ENCODE assay signal across 20 cellular contexts in genomic region chr3:182808041-182808765, GRCh38. TPM values are rescaled to one million over a fixed set of nuclear protein-coding genes. Genes with fewer than 3 reads are reported as not detected.
DNase-seq lines count a peak whose midpoint lies in the region; ATAC-seq, FAIRE-seq and TF ChIP-seq lines count a peak whose summit lies in the region.
"Had no signal": no experiment of that assay in that cellular context is flagged by ENCODE, and none has a peak within 500 bp of the region (broad histone marks: within the 10 kb centered on the region; RNA-seq: fewer than 3 reads in every experiment).

No MANE protein-coding gene starts in this region.

- H3K27me3 ChIP-seq in K562 (ENCODE audit: control insufficient read depth in 2 of 2, insufficient read depth in 2 of 2, low read length in 2 of 2) (no peaks in the 10 kb centered on the region), Caco-2 (replicated peaks; ENCODE audit: control insufficient read depth, insufficient read depth, low read length) (no peaks in the 10 kb centered on the region), foreskin keratinocyte (no peaks in the 10 kb centered on the region), MG63 (no peaks in the 10 kb centered on the region)

- H3K4me2 ChIP-seq in K562 (ENCODE audit: insufficient read depth, low read length) = no peak overlapping the region

- 43% methylated on average over 3 of the region's 3 CpGs for WGBS in K562 (ENCODE audit: insufficient coverage, low coverage, missing lambda C conversion rate)

- BruUV-seq in K562 (replicated peaks; lab: Mats Ljungman, UMichigan) = no TSS peak
- no TSS peak for BruUV-seq in Caco-2 (replicated peaks; lab: Mats Ljungman, UMichigan)

- H3K36me3 ChIP-seq in HEK293 (ENCODE audit: control insufficient read depth in 2 of 2, insufficient read depth in 1 of 2, low read length in 2 of 2) (no peaks in the 10 kb centered on the region), K562 (ENCODE audit: control insufficient read depth, insufficient read depth, low read length) (no peaks in the 10 kb centered on the region; the same call in 2 of the 3 replicates), Caco-2 (ENCODE audit: control insufficient read depth, insufficient read depth, low read length) (no peaks in the 10 kb centered on the region), MG63 (no peaks in the 10 kb centered on the region)

- peak; percentile 32 for ATAC-seq in K562
- no peak for ATAC-seq in foreskin keratinocyte

- 0 out of 2 replicates have a peak, but pooled peaks cover 3% of the 10 kb centered on the region for H4K20me1 ChIP-seq in K562 (replicated peaks; ENCODE audit: control insufficient read depth, insufficient read depth, low read length)

- no peak for TF ChIP-seq CTCF in HEK293 (tag by site-specific recombination; IDR thresholded peaks at IDR 0.05)
- TF ChIP-seq CTCF in K562 (IDR thresholded peaks at IDR 0.05 in 2 of 3, conservative IDR thresholded peaks at IDR 0.05 in 1 of 3; ENCODE audit: insufficient read depth in 2 of 3, low read depth in 1 of 3, low read length in 3 of 3) = no peak
- no peak for TF ChIP-seq CTCF in progenitor cell of endocrine pancreas (IDR thresholded peaks at IDR 0.05; ENCODE audit: unreplicated experiment)
- TF ChIP-seq CTCF in Caco-2 (IDR thresholded peaks at IDR 0.05; ENCODE audit: insufficient read depth in 1 of 2, low read depth in 1 of 2, low read length in 1 of 2, severe bottlenecking in 1 of 2, unreplicated experiment in 1 of 2) = no peak
- TF ChIP-seq CTCF in foreskin keratinocyte (conservative IDR thresholded peaks at IDR 0.05) = no peak

- no peak for TF ChIP-seq POLR2A in K562 (conservative IDR thresholded peaks at IDR 0.05)

- H3K27ac ChIP-seq in HEK293 (ENCODE audit: extremely low read depth, low read depth, low read length) (no peak overlapping the region), K562 (ENCODE audit: extremely low read depth, low read depth, low read length) (peak overlapping the region; percentile 22; the same call in 2 of the 3 replicates), foreskin keratinocyte (no peak overlapping the region)

- DNase-seq in EL (peak; percentile 31), K562 (ENCODE audit: extremely low read depth in 1 of 4, low spot score in 3 of 4) (no peak), progenitor cell of endocrine pancreas (ENCODE audit: low spot score, unreplicated experiment) (no peak), Caco-2 (no peak), foreskin keratinocyte (no peak), MG63 (no peak)
- DNase-seq: ACHN; CD4-positive, CD25-positive, alpha-beta regulatory T cell; DMS79 treated with DMSO at 0.1 percent for 48 hours; GDM1; MV-4-11; NCI-H1417; NCI-H187 treated with DMSO at 0.1 percent for 48 hours; NCI-H446 treated with DMSO at 0.1 percent for 48 hours; NK-92 treated with Interleukin-12 subunit alpha and Interleukin-12 subunit beta, amount 100 ng/mL, for 24 hours; SIG-M5 had no signal

- H3K36me3 Mint-ChIP-seq in progenitor cell of endocrine pancreas (ENCODE audit: insufficient read depth) = peaks cover 4% of the 10 kb centered on the region
- no peaks in the 10 kb centered on the region for H3K36me3 Mint-ChIP-seq in Caco-2 (ENCODE audit: insufficient read depth, unreplicated experiment)

- H3K79me2 ChIP-seq in K562 (ENCODE audit: control insufficient read depth, insufficient read depth, low read length) = peaks cover 99% of the 10 kb centered on the region

- no peak overlapping the region; a peak in 1 of 4 replicates for H3K9ac ChIP-seq in K562 (ENCODE audit: insufficient read depth in 1 of 2, low read depth in 2 of 2, low read length in 2 of 2)

- peaks cover 3% of the 10 kb centered on the region for H3K9me3 Mint-ChIP-seq in progenitor cell of endocrine pancreas (ENCODE audit: low read depth)
- no peaks in the 10 kb centered on the region for H3K9me3 Mint-ChIP-seq in Caco-2 (ENCODE audit: unreplicated experiment)
- H3K9me3 Mint-ChIP-seq: CD4-positive, CD25-positive, alpha-beta regulatory T cell; IgD-negative memory B cell had no signal

- no peak for TF ChIP-seq RAD21 in K562 (CRISPR knock-in tag; conservative IDR thresholded peaks at IDR 0.05 in 1 of 2, IDR thresholded peaks at IDR 0.05 in 1 of 2)

- H3K4me1 ChIP-seq in HEK293 (ENCODE audit: control insufficient read depth, insufficient read depth, low read length) = peaks cover 6% of the 10 kb centered on the region
- peaks cover 13 to 46% of the 10 kb centered on the region in 2 experiments for H3K4me1 ChIP-seq in K562 (replicated peaks in 1 of 2; ENCODE audit: control insufficient read depth in 2 of 2, insufficient read depth in 2 of 2, low read length in 2 of 2)
- H3K4me1 ChIP-seq in Caco-2 = peaks cover 10% of the 10 kb centered on the region; the same call in 1 of the 2 replicates
- no peaks in the 10 kb centered on the region for H3K4me1 ChIP-seq in foreskin keratinocyte

- intact Hi-C loops in K562 (cut with micrococcal nuclease) (no loop called here), Caco-2 (cut with micrococcal nuclease; ENCODE audit: unreplicated experiment) (no loop called here)

- POLR2A ChIA-PET in HEK293 (lab: Yijun Ruan, JAX) (no interaction called here), K562 (lab: Yijun Ruan, JAX) (interaction anchor here (1.0 to 1.9 kb wide), 4 partner anchors 9 to 14 kb away, joined by 4 to 5 read pairs (median 4); no protein-coding TSS in a partner anchor), Caco-2 (lab: Charles Lee) (no interaction called here)

- in situ Hi-C loops in K562 (cut with MboI) = no loop called here

- CTCF ChIA-PET in HEK293 (lab: Yijun Ruan, JAX) (no interaction called here), K562 (lab: Yijun Ruan, JAX; ENCODE audit: low intra/inter-chr PET ratio) (no interaction called here), Caco-2 (lab: Charles Lee) (no interaction called here)

- H3K27ac Mint-ChIP-seq in progenitor cell of endocrine pancreas = peak overlapping the region; percentile 14
- H3K27ac Mint-ChIP-seq in Caco-2 (ENCODE audit: unreplicated experiment) = no peak overlapping the region
- H3K27ac Mint-ChIP-seq: CD4-positive, CD25-positive, alpha-beta regulatory T cell; IgD-negative memory B cell had no signal

- H3K9me1 ChIP-seq in K562 (ENCODE audit: control insufficient read depth, insufficient read depth, low read length) = no peaks in the 10 kb centered on the region

- no peak for FAIRE-seq in K562 (lab: Jason Lieb, UNC)
- FAIRE-seq: GM12892, H1 had no signal

- H3K4me3 ChIP-seq in HEK293 (ENCODE audit: low read depth, low read length) (no peak overlapping the region), K562 (no peak overlapping the region), Caco-2 (ENCODE audit: low read depth, low read length) (no peak overlapping the region), MG63 (no peak overlapping the region)

- no peak for TF ChIP-seq EP300 in K562 (IDR thresholded peaks at IDR 0.05; ENCODE audit: low read length)

- H3K27me3 Mint-ChIP-seq in progenitor cell of endocrine pancreas (no peaks in the 10 kb centered on the region), Caco-2 (ENCODE audit: insufficient read depth, unreplicated experiment) (no peaks in the 10 kb centered on the region)
- H3K27me3 Mint-ChIP-seq: CD4-positive, CD25-positive, alpha-beta regulatory T cell; IgD-negative memory B cell had no signal

- H3K4me3 Mint-ChIP-seq in progenitor cell of endocrine pancreas (ENCODE audit: low read depth) (no peak overlapping the region), Caco-2 (ENCODE audit: unreplicated experiment) (no peak overlapping the region)
- H3K4me3 Mint-ChIP-seq: IgD-negative memory B cell had no signal

- H3K4me1 Mint-ChIP-seq in progenitor cell of endocrine pancreas (ENCODE audit: low read depth) = peaks cover 10% of the 10 kb centered on the region
- peaks cover 7% of the 10 kb centered on the region for H3K4me1 Mint-ChIP-seq in Caco-2 (ENCODE audit: low read depth, unreplicated experiment)

- H2AFZ ChIP-seq in K562 (ENCODE audit: low read depth, low read length) = no peak overlapping the region

- H3K9me3 ChIP-seq in HEK293 (ENCODE audit: control insufficient read depth, insufficient read depth, low read depth, low read length) (no peaks in the 10 kb centered on the region), K562 (replicated peaks; ENCODE audit: control insufficient read depth, insufficient read depth, low read depth, low read length) (no peaks in the 10 kb centered on the region), Caco-2 (no peaks in the 10 kb centered on the region), MG63 (no peaks in the 10 kb centered on the region)

TF ChIP-seq in HEK293, 187 proteins besides CTCF, POLR2A, EP300 and RAD21:
- TF ChIP-seq PRDM1 (tag by site-specific recombination; IDR thresholded peaks at IDR 0.05) (peak; percentile 72), ZNF747 (tag by site-specific recombination; IDR thresholded peaks at IDR 0.05) (no peak)

TF ChIP-seq in K562, 482 proteins besides CTCF, POLR2A, EP300 and RAD21 (continues in another document):
- TF ChIP-seq TEAD1 (CRISPR knock-in tag; IDR thresholded peaks at IDR 0.05) (no peak), XRCC5 (IDR thresholded peaks at IDR 0.05; ENCODE audit: low read depth, low read length) (no peak), ZKSCAN1 (IDR thresholded peaks at IDR 0.05; ENCODE audit: low read depth, low read length) (no peak)

RNA-seq across cellular contexts. Expression of gene ATP11B, which starts 14.9 kb away (rescaled TPM):
- total RNA-seq in K562 (2011; cell fraction: chromatin; rRNA removed; ENCODE audit: low replicate concordance) = 31.7 and 147 TPM in 2 replicates
- 23.2 and 28.2 TPM in 2 replicates for total RNA-seq in K562 (2011; cell fraction: nucleolus; rRNA removed)
- total RNA-seq in K562 (2011; cell fraction: nucleoplasm; rRNA removed) = 65.4 and 117 TPM in 2 replicates
- total RNA-seq in K562 (2014; rRNA removed) = 39.0 and 68.7 TPM in 2 replicates
- 61.1 and 70.3 TPM in 2 replicates for total RNA-seq in K562 (2014; rRNA removed; fragmentation: Illumina TruSeq; extraction: Trizol)
- total RNA-seq in K562 (2015; rRNA removed; fragmentation: Illumina TruSeq; extraction: Trizol) = 50.3 and 55.6 TPM in 2 replicates
- 67.3 and 67.6 TPM in 2 replicates for total RNA-seq in K562 (2021)
- polyA plus RNA-seq in K562 (2011; rRNA removed) = 29.3 and 41.8 TPM in 2 replicates
- 6.7 and 16.4 TPM in 2 replicates for polyA plus RNA-seq in K562 (2011; cell fraction: cytosol; rRNA removed)
- 32.1 and 43.8 TPM in 2 replicates for polyA plus RNA-seq in K562 (2011; cell fraction: nucleus; rRNA removed)
- polyA plus RNA-seq in K562 (2012) = 21.7 and 24.7 TPM in 2 replicates
- 33.1 and 40.2 TPM in 2 replicates for polyA plus RNA-seq in K562 (2014; fragmentation: Illumina TruSeq; extraction: Trizol)
- 10 to 100 TPM; 11.9 to 12.1 TPM for polyA plus RNA-seq in K562 (2014; fragmentation: Nextera tagmentation; extraction: Ambion mirVana)
- 23.6 and 27.0 TPM in 2 replicates for polyA plus RNA-seq in K562 (2014; rRNA removed)
- 66.2 and 72.6 TPM in 2 replicates for polyA minus RNA-seq in K562 (2011; rRNA and poly(A)+ RNA removed)
- polyA minus RNA-seq in K562 (2011; cell fraction: cytosol; rRNA and poly(A)+ RNA removed) = 32.9 and 52.5 TPM in 2 replicates
- 38.0 and 60.2 TPM in 2 replicates for polyA minus RNA-seq in K562 (2011; cell fraction: nucleus; rRNA and poly(A)+ RNA removed)
- 119 and 127 TPM in 2 replicates for total RNA-seq in progenitor cell of endocrine pancreas
- 54.5 and 58.1 TPM in 2 replicates for total RNA-seq in Caco-2 (2022)
- 45.3 and 46.0 TPM in 2 replicates for total RNA-seq in foreskin keratinocyte
- 8.2 and 9.2 TPM in 2 replicates for polyA plus RNA-seq in foreskin keratinocyte
- total RNA-seq in MG63 (2014; rRNA removed; shearing (Covaris generic); ENCODE audit: low replicate concordance) = 31.7 and 48.3 TPM in 2 replicates
